ENCODE assay signal across 8 cellular contexts in genomic region chr6:106102034-106102433, GRCh38. TPM values are rescaled to one million over a fixed set of nuclear protein-coding genes. Genes with fewer than 3 reads are reported as not detected.
A peak's percentile ranks its signal among the peaks of the same experiment; 100 is the strongest.
DNase-seq lines count a peak whose midpoint lies in the region; ATAC-seq and TF ChIP-seq lines count a peak whose summit lies in the region.

No MANE protein-coding gene starts in this region.

- H3K9me3 ChIP-seq in esophagus muscularis mucosa (no peaks in the 10 kb centered on the region), Karpas-422 (ENCODE audit: low read length) (no peaks in the 10 kb centered on the region), endodermal cell (ENCODE audit: control insufficient read depth, low read length) (no peaks in the 10 kb centered on the region)

- H3K9ac ChIP-seq in Karpas-422 (ENCODE audit: low read length) (no peak overlapping the region), endodermal cell (ENCODE audit: extremely low read depth, low read length, poor library complexity, severe bottlenecking) (no peak overlapping the region)

- peak; percentile 59 for ATAC-seq in HG03442 (IDR thresholded peaks at IDR 0.05; ENCODE audit: unreplicated experiment)

- WGBS in esophagus muscularis mucosa: 90% methylated on average over 5 of the region's 5 CpGs
- 94 to 100% methylated on average over 5 of the region's 5 CpGs for WGBS in endodermal cell (ENCODE audit: insufficient coverage in 1 of 2, insufficient read length in 1 of 2), 2 experiments

- H3K27ac ChIP-seq in esophagus muscularis mucosa (replicated peaks in 1 of 4): no peak overlapping the region
- no peak overlapping the region for H3K27ac ChIP-seq in Karpas-422 (ENCODE audit: low read length)
- no peak overlapping the region for H3K27ac ChIP-seq in endodermal cell (ENCODE audit: low read depth, low read length)

- H3K4me3 ChIP-seq in esophagus muscularis mucosa (no peak overlapping the region), Karpas-422 (ENCODE audit: low read length) (no peak overlapping the region), endodermal cell (ENCODE audit: low read length) (no peak overlapping the region)

- H3K9me2 ChIP-seq in Karpas-422 (replicated peaks; ENCODE audit: insufficient read depth, low read length): no peaks in the 10 kb centered on the region

- H3K4me1 ChIP-seq in esophagus muscularis mucosa (peaks cover 1 to 19% (median 11%) of the 10 kb centered on the region in 4 donors), Karpas-422 (ENCODE audit: low read length) (peaks cover 24% of the 10 kb centered on the region), endodermal cell (ENCODE audit: control insufficient read depth, insufficient read depth, low read length) (peaks cover 13% of the 10 kb centered on the region)

- CTCF ChIA-PET in Calu3 (lab: Charles Lee): no interaction called here

- peaks cover 7% of the 10 kb centered on the region for H3K36me3 Mint-ChIP-seq in Calu3 (ENCODE audit: insufficient read depth, unreplicated experiment)
- H3K36me3 Mint-ChIP-seq in endodermal cell (ENCODE audit: low read depth): peaks cover 80% of the 10 kb centered on the region

- no peak overlapping the region for H2AFZ ChIP-seq in Karpas-422 (ENCODE audit: low read length)

- no peaks in the 10 kb centered on the region for H4K20me1 ChIP-seq in Karpas-422 (ENCODE audit: insufficient read depth, low read depth, low read length)

- H3K9me3 Mint-ChIP-seq in Calu3 (ENCODE audit: low read depth, unreplicated experiment) (no peaks in the 10 kb centered on the region), endodermal cell (no peaks in the 10 kb centered on the region)

- H3K27me3 ChIP-seq in esophagus muscularis mucosa (peaks cover 0 to 27% (median 8%) of the 10 kb centered on the region in 4 donors), Karpas-422 (ENCODE audit: low read length) (no peaks in the 10 kb centered on the region), endodermal cell (ENCODE audit: control insufficient read depth, insufficient read depth, low read length, poor library complexity, severe bottlenecking) (no peaks in the 10 kb centered on the region)

- no peaks in the 10 kb centered on the region for H3K79me2 ChIP-seq in Karpas-422 (ENCODE audit: low read length)

- H3K27ac Mint-ChIP-seq in Calu3 (ENCODE audit: unreplicated experiment) (peak overlapping the region; percentile 63), endodermal cell (no peak overlapping the region)

- TF ChIP-seq EP300 in esophagus muscularis mucosa (IDR thresholded peaks at IDR 0.05): no peak

- H3K4me2 ChIP-seq in Karpas-422 (ENCODE audit: low read depth, low read length, poor library complexity, severe bottlenecking): no peak overlapping the region

- intact Hi-C loops in Calu3 (cut with micrococcal nuclease; ENCODE audit: unreplicated experiment) (no loop called here), esophagus muscularis mucosa (cut with DNase I) (no loop called here)

- TF ChIP-seq CTCF in Calu3 (IDR thresholded peaks at IDR 0.05; ENCODE audit: unreplicated experiment) (no peak), GM20000 (IDR thresholded peaks at IDR 0.05; ENCODE audit: extremely low read depth, missing control alignments) (no peak), esophagus muscularis mucosa (IDR thresholded peaks at IDR 0.05) (no peak), endodermal cell (conservative IDR thresholded peaks at IDR 0.05) (no peak)

- H3K27me3 Mint-ChIP-seq in Calu3 (ENCODE audit: unreplicated experiment) (no peaks in the 10 kb centered on the region), endodermal cell (ENCODE audit: insufficient read depth) (no peaks in the 10 kb centered on the region)

- H3K4me1 Mint-ChIP-seq in Calu3 (ENCODE audit: low read depth, unreplicated experiment) (peaks cover 27% of the 10 kb centered on the region), endodermal cell (peaks cover 63% of the 10 kb centered on the region)

- BruUV-seq in Calu3 (replicated peaks; lab: Mats Ljungman, UMichigan): no TSS peak

- DNase-seq in Calu3 (no peak), GM20000 (ENCODE audit: low spot score) (peak; percentile 74), esophagus muscularis mucosa (ENCODE audit: extremely low spot score) (peak; percentile 34), Karpas-422 (no peak), ACHN (no peak), endodermal cell (no peak), NCI-H69 (lab: John Stamatoyannopoulos, UW) (no peak)

- no peak overlapping the region for H3K4me3 Mint-ChIP-seq in Calu3 (ENCODE audit: low read depth, unreplicated experiment)
- no peak overlapping the region for H3K4me3 Mint-ChIP-seq in endodermal cell

- H3K36me3 ChIP-seq in esophagus muscularis mucosa: peaks cover 0 to 20% (median 12%) of the 10 kb centered on the region in 4 donors
- H3K36me3 ChIP-seq in Karpas-422 (ENCODE audit: insufficient read depth, low read length): no peaks in the 10 kb centered on the region
- H3K36me3 ChIP-seq in endodermal cell (ENCODE audit: control insufficient read depth, insufficient read depth, low read length): peaks cover 93% of the 10 kb centered on the region

- TF ChIP-seq POLR2A in esophagus muscularis mucosa (IDR thresholded peaks at IDR 0.05; ENCODE audit: low read depth): no peak

- in situ Hi-C loops in ACHN (cut with HindIII; ENCODE audit: low pct_ligation_motif_present, low pct_unique_long_range_greater_than_20kb, low sequenced_read_pairs): no loop called here

RNA-seq across cellular contexts. Expression of gene PRDM1, which starts 15.9 kb away (rescaled TPM):
- total RNA-seq in Calu3 (2022) (0.40 and 1.1 TPM in 2 replicates), esophagus muscularis mucosa (1 to 10 TPM; 1.8 to 5.1 (median 2.3) TPM), endodermal cell (10 to 100 TPM; 54.0 to 74.3 TPM)
- total RNA-seq in Karpas-422 (2014; rRNA removed; shearing (Covaris generic); ENCODE audit: low replicate concordance): 0.11 and 0.54 TPM in 2 replicates
- polyA plus RNA-seq in endodermal cell (2013, experiment 1 of 2): 6.9 TPM
- 8.0 TPM for polyA plus RNA-seq in endodermal cell (2013, experiment 2 of 2)

Comparison
In these comparisons a context has a peak if more than half of its experiments do, and no peak if none do; other contexts are left out.
1. DNase-seq: peak in GM20000 (single experiment) and esophagus muscularis mucosa (single experiment); none in Calu3 (single experiment), Karpas-422 (single experiment), ACHN (single experiment), endodermal cell (single experiment) and NCI-H69 (single experiment).
2. RNA of gene PRDM1, which starts 15.9 kb away (total RNA-seq): 54.0 to 74.3 TPM in endodermal cell; 1.8 to 5.1 TPM in esophagus muscularis mucosa, 0.40 to 1.1 TPM in Calu3 and 0.11 to 0.54 TPM in Karpas-422; every median in the first group is over 4 times any median in the second.